ENCODE assay signal across 8 cellular contexts in genomic region chr15:92831459-92832229, GRCh38.
DNase-seq lines count a peak whose midpoint lies in the region; ATAC-seq and TF ChIP-seq lines count a peak whose summit lies in the region.

No MANE protein-coding gene starts in this region.

- peak overlapping the region; percentile 88 for H2AFZ ChIP-seq in osteoblast (ENCODE audit: low read length)

- in situ Hi-C loops in SK-MEL-5 (cut with HindIII; ENCODE audit: low pct_unique_long_range_greater_than_20kb, low sequenced_read_pairs) = no loop called here

- H3K4me3 Mint-ChIP-seq in HFFc6 = peak overlapping the region; percentile 74
- peak overlapping the region; percentile 65 for H3K4me3 Mint-ChIP-seq in activated naive CD4-positive, alpha-beta T cell treated with anti-CD3 and anti-CD28 coated beads, Interleukin-2, amount 10 ng/mL, durations not matched to agents 7 days and 5 days

- H3K36me3 Mint-ChIP-seq in HFFc6 (ENCODE audit: low read depth) = no peaks in the 10 kb centered on the region
- peaks cover 2% of the 10 kb centered on the region for H3K36me3 Mint-ChIP-seq in activated naive CD4-positive, alpha-beta T cell treated with anti-CD3 and anti-CD28 coated beads, Interleukin-2, amount 10 ng/mL, durations not matched to agents 7 days and 5 days

- no peaks in the 10 kb centered on the region for H3K9me3 Mint-ChIP-seq in HFFc6
- H3K9me3 Mint-ChIP-seq in activated naive CD4-positive, alpha-beta T cell treated with anti-CD3 and anti-CD28 coated beads, Interleukin-2, amount 10 ng/mL, durations not matched to agents 7 days and 5 days = no peaks in the 10 kb centered on the region

- CTCF ChIA-PET in activated naive CD4-positive, alpha-beta T cell treated with anti-CD3 and anti-CD28 coated beads, Interleukin-2, amount 10 ng/mL, durations not matched to agents 7 days and 5 days (lab: Charles Lee) = interaction anchor here (0.6 to 3.1 kb wide), 18 partner anchors 9 to 86 kb away, joined by 3 to 22 read pairs (median 7); partner anchors contain the start of gene CHD2

- peak overlapping the region; percentile 80 for H3K4me2 ChIP-seq in osteoblast (ENCODE audit: insufficient read depth, low read length)

- ATAC-seq in thoracic aorta (ENCODE audit: insufficient number of reproducible peaks, low FRiP score, low read depth) = peak; percentile 91

- H3K36me3 ChIP-seq in osteoblast (ENCODE audit: insufficient read depth, low read length) (no peaks in the 10 kb centered on the region), thoracic aorta (no peaks in the 10 kb centered on the region)

- H3K4me1 Mint-ChIP-seq in HFFc6 (ENCODE audit: low read depth) = peaks cover 29% of the 10 kb centered on the region
- H3K4me1 Mint-ChIP-seq in activated naive CD4-positive, alpha-beta T cell treated with anti-CD3 and anti-CD28 coated beads, Interleukin-2, amount 10 ng/mL, durations not matched to agents 7 days and 5 days = peaks cover 56% of the 10 kb centered on the region

- H3K79me2 ChIP-seq in osteoblast (ENCODE audit: insufficient read depth, low read length) = no peaks in the 10 kb centered on the region

- no peaks in the 10 kb centered on the region for H3K9me3 ChIP-seq in osteoblast (ENCODE audit: low read depth, low read length)
- H3K9me3 ChIP-seq in thoracic aorta = no peaks in the 10 kb centered on the region

- peak overlapping the region; percentile 75 for H3K27ac ChIP-seq in osteoblast (ENCODE audit: low read depth, low read length)
- peak overlapping the region; percentile 97 to 98 for H3K27ac ChIP-seq in thoracic aorta

- DNase-seq in GM04504 (ENCODE audit: low read depth) = peak; percentile 74
- DNase-seq in HFFc6 = peak; percentile 91
- DNase-seq in NAMALWA (ENCODE audit: low spot score) = peak; percentile 100
- peak; percentile 100 for DNase-seq in SK-MEL-5 (ENCODE audit: low read depth, low spot score)
- peak; percentile 95 for DNase-seq in activated naive CD4-positive, alpha-beta T cell treated with anti-CD3 and anti-CD28 coated beads, Interleukin-2, amount 10 ng/mL, durations not matched to agents 7 days and 5 days
- peak; percentile 94 for DNase-seq in globus pallidus (ENCODE audit: low spot score)
- DNase-seq in osteoblast (ENCODE audit: insufficient read length, low spot score, missing footprints) = peak; percentile 91
- peak; percentile 86 for DNase-seq in thoracic aorta (ENCODE audit: low spot score)

- TF ChIP-seq CTCF in HFFc6 (IDR thresholded peaks at IDR 0.05) (no peak), osteoblast (IDR thresholded peaks at IDR 0.05; ENCODE audit: extremely low read depth, low read depth, low read length) (no peak), thoracic aorta (IDR thresholded peaks at IDR 0.05) (no peak)

- peak overlapping the region; percentile 53 for H3K4me3 ChIP-seq in osteoblast (ENCODE audit: insufficient read depth, low read length)
- H3K4me3 ChIP-seq in thoracic aorta = peak overlapping the region; percentile 63

- no peaks in the 10 kb centered on the region for H4K20me1 ChIP-seq in osteoblast (ENCODE audit: insufficient read depth, low read length)

- H3K27me3 ChIP-seq in osteoblast (ENCODE audit: insufficient read depth, low read length) = no peaks in the 10 kb centered on the region
- no peaks in the 10 kb centered on the region for H3K27me3 ChIP-seq in thoracic aorta (replicated peaks; ENCODE audit: insufficient read depth)

- H3K27me3 Mint-ChIP-seq in HFFc6 (ENCODE audit: insufficient read depth) = peaks cover 2% of the 10 kb centered on the region; the same call in 1 of the 2 replicates
- H3K27me3 Mint-ChIP-seq in activated naive CD4-positive, alpha-beta T cell treated with anti-CD3 and anti-CD28 coated beads, Interleukin-2, amount 10 ng/mL, durations not matched to agents 7 days and 5 days = no peaks in the 10 kb centered on the region

- H3K4me1 ChIP-seq in osteoblast (ENCODE audit: insufficient read depth, low read length) (peaks cover 25% of the 10 kb centered on the region), thoracic aorta (ENCODE audit: control insufficient read depth in 1 of 2, low read depth in 2 of 2) (peaks cover 24 to 59% of the 10 kb centered on the region in 2 donors)

- H3K27ac Mint-ChIP-seq in HFFc6 = peak overlapping the region; percentile 95
- H3K27ac Mint-ChIP-seq in activated naive CD4-positive, alpha-beta T cell treated with anti-CD3 and anti-CD28 coated beads, Interleukin-2, amount 10 ng/mL, durations not matched to agents 7 days and 5 days = peak overlapping the region; percentile 98

Comparison
In these comparisons a context has a peak if more than half of its experiments do, and no peak if none do; other contexts are left out.
1. Peak in every context shown above with its lines: DNase-seq, ATAC-seq, H3K4me3 ChIP-seq and H3K27ac ChIP-seq.